Comparison of ENCODE assay signal across 7 cellular contexts in the genomic region with DNA sequence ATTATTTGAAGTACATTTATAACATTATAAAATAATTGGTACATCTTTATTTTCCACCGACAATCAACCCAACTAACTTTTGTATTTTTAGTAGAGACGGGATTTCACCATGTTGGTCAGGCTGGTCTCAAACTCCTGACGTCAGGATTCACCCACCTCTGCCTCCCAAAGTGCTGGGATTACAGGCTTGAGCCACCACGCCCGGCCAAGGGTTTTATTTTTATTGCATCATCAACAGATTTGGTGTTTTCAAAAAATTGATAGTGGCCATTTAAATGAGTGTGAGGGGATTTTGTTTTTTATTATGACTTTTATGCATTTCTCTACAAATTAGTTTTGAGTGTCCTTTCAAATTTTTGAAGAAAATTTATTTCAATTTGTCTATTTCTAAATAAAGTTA. TPM values are rescaled to one million over a fixed set of nuclear protein-coding genes. Genes with fewer than 3 reads are reported as not detected.
"Had no signal": no experiment of that assay in that cellular context is flagged by ENCODE, and none has a peak within 500 bp of the region (broad histone marks: within the 10 kb centered on the region; RNA-seq: fewer than 3 reads in every experiment).

No MANE protein-coding gene starts in this region.

- H3K27ac ChIP-seq: HL-60 had no signal

- DNase-seq: IMR-90, KBM-7, KG1 had no signal

- FAIRE-seq: HepG2, HTR-8/SVneo had no signal

- ATAC-seq: HepG2 had no signal

RNA-seq across cellular contexts. Expression of a gene that starts 10.6 kb away (rescaled TPM):
- total RNA-seq: HepG2, HT-29 had no signal
- polyA plus RNA-seq: HepG2 had no signal
